Comparison of ENCODE assay signal across 24 cellular contexts in the genomic region with DNA sequence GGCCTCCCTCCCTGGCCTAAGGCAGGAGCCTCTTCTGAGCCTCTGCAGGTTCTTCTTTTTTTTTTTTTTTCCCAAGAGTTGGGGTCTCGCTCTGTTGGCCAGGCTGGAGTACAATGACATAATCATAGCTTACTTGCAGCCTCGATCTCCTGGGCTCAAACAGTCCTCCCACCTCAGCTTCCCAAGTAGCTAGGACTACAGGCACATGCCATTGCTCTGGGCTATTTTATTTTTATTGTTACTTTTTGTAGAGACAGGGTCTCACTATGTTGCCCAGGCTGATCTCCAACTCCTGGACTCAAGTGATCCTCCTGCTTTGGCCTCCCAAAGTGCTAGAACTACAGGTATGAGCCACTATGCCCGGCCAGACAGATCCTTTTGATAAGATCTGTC. TPM values are rescaled to one million over a fixed set of nuclear protein-coding genes. Genes with fewer than 3 reads are reported as not detected.
DNase-seq lines count a peak whose midpoint lies in the region; ATAC-seq and TF ChIP-seq lines count a peak whose summit lies in the region.
"Had no signal": no experiment of that assay in that cellular context is flagged by ENCODE, and none has a peak within 500 bp of the region (broad histone marks: within the 10 kb centered on the region; RNA-seq: fewer than 3 reads in every experiment).

No MANE protein-coding gene starts in this region.

- H3K79me2 ChIP-seq in KMS-11 (ENCODE audit: insufficient read depth, low read depth) = no peaks in the 10 kb centered on the region

- H3K4me1 Mint-ChIP-seq in effector memory CD8-positive, alpha-beta T cell (ENCODE audit: low read depth in 2 of 2) = peaks cover 4 to 7% of the 10 kb centered on the region in 2 donors
- H3K4me1 Mint-ChIP-seq in progenitor cell of endocrine pancreas (ENCODE audit: low read depth) = peaks cover 5% of the 10 kb centered on the region

- no peaks in the 10 kb centered on the region for H3K9me3 Mint-ChIP-seq in effector memory CD8-positive, alpha-beta T cell
- H3K9me3 Mint-ChIP-seq in progenitor cell of endocrine pancreas (ENCODE audit: low read depth) = no peaks in the 10 kb centered on the region
- H3K9me3 Mint-ChIP-seq: CD8-positive, alpha-beta memory T cell; GM23338; H9; HFFc6 had no signal

- H4K20me1 ChIP-seq in KMS-11 (ENCODE audit: insufficient read depth) = no peaks in the 10 kb centered on the region

- TF ChIP-seq CTCF in C4-2B (conservative IDR thresholded peaks at IDR 0.05) (no peak), KMS-11 (conservative IDR thresholded peaks at IDR 0.05; ENCODE audit: low read depth, low read length) (no peak), progenitor cell of endocrine pancreas (IDR thresholded peaks at IDR 0.05; ENCODE audit: unreplicated experiment) (no peak), GM10266 (IDR thresholded peaks at IDR 0.05; ENCODE audit: control insufficient read depth, insufficient read depth, low read depth, missing control alignments) (no peak)

- H3K36me3 ChIP-seq in KMS-11 (ENCODE audit: insufficient read depth) = no peaks in the 10 kb centered on the region
- H3K36me3 ChIP-seq: SJSA1 had no signal

- no peak for ATAC-seq in effector memory CD8-positive, alpha-beta T cell (replicated peaks)
- ATAC-seq: GM23338, Right ventricle myocardium inferior had no signal

- H3K4me3 Mint-ChIP-seq in effector memory CD8-positive, alpha-beta T cell = no peak overlapping the region
- H3K4me3 Mint-ChIP-seq in progenitor cell of endocrine pancreas (ENCODE audit: low read depth) = no peak overlapping the region
- H3K4me3 Mint-ChIP-seq: CD8-positive, alpha-beta memory T cell; GM23338; H9; HFFc6 had no signal

- H3K27ac Mint-ChIP-seq in effector memory CD8-positive, alpha-beta T cell = peak overlapping the region; percentile 75 to 77
- peak overlapping the region; percentile 13 for H3K27ac Mint-ChIP-seq in progenitor cell of endocrine pancreas
- H3K27ac Mint-ChIP-seq: HFFc6 had no signal

- peaks cover 18% of the 10 kb centered on the region for H3K36me3 Mint-ChIP-seq in effector memory CD8-positive, alpha-beta T cell (ENCODE audit: insufficient read depth)
- peaks cover 1% of the 10 kb centered on the region for H3K36me3 Mint-ChIP-seq in progenitor cell of endocrine pancreas (ENCODE audit: insufficient read depth)

- no peaks in the 10 kb centered on the region for H3K27me3 ChIP-seq in KMS-11 (ENCODE audit: insufficient read depth, low read depth)
- H3K27me3 ChIP-seq: SJSA1 had no signal

- no peak for DNase-seq in effector memory CD8-positive, alpha-beta T cell
- DNase-seq in progenitor cell of endocrine pancreas (ENCODE audit: low spot score, unreplicated experiment) (no peak), DMS79 (lab: John Stamatoyannopoulos, UW) (no peak), GM10266 (ENCODE audit: extremely low spot score) (no peak), hippocampal formation (lab: John Stamatoyannopoulos, UW) (no peak)
- DNase-seq: C1 segment of cervical spinal cord; Calu3; CD8-positive, alpha-beta memory T cell; DND-41; H9; HFFc6; KG1; MM.1S; NCI-H446; NCI-H524 treated with DMSO at 0.1 percent for 48 hours; NCI-H82; NK-92 treated with Interleukin-12 subunit alpha and Interleukin-12 subunit beta, amount 100 ng/mL, for 24 hours; PC-9 had no signal

- no peak overlapping the region for H3K4me3 ChIP-seq in KMS-11 (IDR thresholded peaks at IDR 0.05; ENCODE audit: insufficient read depth, low read depth, low read length)
- H3K4me3 ChIP-seq: GM23338, PC-9, SJSA1 had no signal

- 0 out of 2 replicates have a peak overlapping the region, but pooled peaks have one; percentile 20 for H2AFZ ChIP-seq in KMS-11 (ENCODE audit: low read depth)
- H2AFZ ChIP-seq: GM23338, PC-9 had no signal

- H3K9ac ChIP-seq in KMS-11 = no peak overlapping the region

- H3K27ac ChIP-seq in C4-2B (peak overlapping the region; percentile 23), KMS-11 (no peak overlapping the region)
- H3K27ac ChIP-seq: PC-9, SJSA1 had no signal

- H3K27me3 Mint-ChIP-seq in effector memory CD8-positive, alpha-beta T cell = no peaks in the 10 kb centered on the region
- no peaks in the 10 kb centered on the region for H3K27me3 Mint-ChIP-seq in progenitor cell of endocrine pancreas
- H3K27me3 Mint-ChIP-seq: CD8-positive, alpha-beta memory T cell had no signal

- H3K4me1 ChIP-seq in KMS-11 (ENCODE audit: low read depth, poor library complexity, severe bottlenecking) = peaks cover 64% of the 10 kb centered on the region
- H3K4me1 ChIP-seq: SJSA1 had no signal

- 0 out of 2 replicates have a peak overlapping the region, but pooled peaks have one; percentile 61 for H3K4me2 ChIP-seq in KMS-11
- H3K4me2 ChIP-seq: GM23338, PC-9 had no signal

RNA-seq across cellular contexts. Expression of a gene that starts 32.6 kb away (rescaled TPM):
- total RNA-seq in progenitor cell of endocrine pancreas = 89.4 and 91.2 TPM in 2 replicates
- total RNA-seq: HFFc6, RPMI7951, SJSA1 had no signal

RNA-seq across cellular contexts. Expression of a gene that starts 38.4 kb away (rescaled TPM):
- 5.7 and 7.0 TPM in 2 replicates for total RNA-seq in progenitor cell of endocrine pancreas
